19 cellular contexts compared by ENCODE assay signal in the genomic region with DNA sequence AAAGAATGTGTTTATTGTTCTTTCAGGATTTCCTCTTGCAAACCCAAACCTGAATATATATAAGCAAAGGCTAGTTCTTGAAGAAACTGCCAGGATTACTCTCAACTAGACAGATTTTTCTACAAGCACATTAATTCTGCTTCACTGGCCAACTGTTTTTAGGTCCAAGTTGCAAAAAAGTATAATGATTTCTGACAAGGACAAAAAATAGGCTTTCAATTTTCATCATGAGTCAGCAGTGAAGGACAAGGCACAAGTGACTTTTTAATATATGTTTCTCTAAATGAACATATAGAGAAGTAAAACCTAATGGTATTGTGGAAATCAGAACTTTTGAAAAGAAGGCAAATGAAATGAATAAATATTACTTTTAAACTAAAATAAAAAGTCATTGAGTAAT.
A peak's percentile ranks its signal among the peaks of the same experiment; 100 is the strongest.
DNase-seq lines count a peak whose midpoint lies in the region; ATAC-seq and TF ChIP-seq lines count a peak whose summit lies in the region.
"Had no signal": no experiment of that assay in that cellular context is flagged by ENCODE, and none has a peak within 500 bp of the region (broad histone marks: within the 10 kb centered on the region; RNA-seq: fewer than 3 reads in every experiment).

No MANE protein-coding gene starts in this region.

- intact Hi-C loops in MCF 10A (cut with micrococcal nuclease), result no loop called here

- no TSS peak for BruUV-seq in MCF 10A (replicated peaks; lab: Mats Ljungman, UMichigan)

- no peak overlapping the region for H3K27ac Mint-ChIP-seq in MCF 10A (ENCODE audit: low read depth, unreplicated experiment)
- H3K27ac Mint-ChIP-seq: mesothelial cell of epicardium had no signal

- DNase-seq in pons (ENCODE audit: low spot score), result peak; percentile 29
- no peak for DNase-seq in RKO (ENCODE audit: low spot score)
- DNase-seq in activated T-cell treated with anti-CD3 and anti-CD28 coated beads for 4 hours, result no peak
- DNase-seq in MCF 10A (ENCODE audit: unreplicated experiment), result no peak
- DNase-seq: activated CD4-positive, alpha-beta T cell treated with anti-CD3 and anti-CD28 coated beads for 48 hours; activated CD8-positive, alpha-beta memory T cell treated with anti-CD3 and anti-CD28 coated beads, Interleukin-2, amount 50 U/mL, for 48 hours; activated gamma-delta T cell treated with Interleukin-2 at 50 U/mL for 16 hours; AML-193; COR-L47; effector memory CD4-positive, alpha-beta T cell; EL; NCI-H1694; NCI-H226; NK-92 treated with Interleukin-12 subunit alpha and Interleukin-12 subunit beta, amount 100 ng/mL, for 24 hours; SW 1271 had no signal

- H3K36me3 Mint-ChIP-seq in MCF 10A (ENCODE audit: insufficient read depth, unreplicated experiment), result no peaks in the 10 kb centered on the region

- no peaks in the 10 kb centered on the region for H3K27me3 Mint-ChIP-seq in MCF 10A (ENCODE audit: insufficient read depth, unreplicated experiment)

- no peak for TF ChIP-seq CTCF in MCF 10A (IDR thresholded peaks at IDR 0.05; ENCODE audit: unreplicated experiment)

- H3K4me1 Mint-ChIP-seq in MCF 10A (ENCODE audit: insufficient read depth, unreplicated experiment), result peaks cover 20% of the 10 kb centered on the region

- POLR2A ChIA-PET in MCF 10A (lab: Yijun Ruan, JAX), result interaction anchor here (1.0 kb wide), 1 partner anchor 40 kb away, joined by 3 read pairs; no protein-coding TSS in a partner anchor

- no peaks in the 10 kb centered on the region for H3K9me3 Mint-ChIP-seq in MCF 10A (ENCODE audit: unreplicated experiment)

- ATAC-seq in GM18858 (IDR thresholded peaks at IDR 0.05; ENCODE audit: unreplicated experiment) (peak; percentile 64), GM21529 (IDR thresholded peaks at IDR 0.05; ENCODE audit: unreplicated experiment) (peak; percentile 67), HG03378 (IDR thresholded peaks at IDR 0.05; ENCODE audit: unreplicated experiment) (peak; percentile 66)

- no peak overlapping the region for H3K4me3 Mint-ChIP-seq in MCF 10A (ENCODE audit: unreplicated experiment)
- H3K4me3 Mint-ChIP-seq: mesothelial cell of epicardium had no signal

- CTCF ChIA-PET in MCF 10A (lab: Yijun Ruan, JAX), result no interaction called here
